Comparison of ENCODE assay signal across 8 cellular contexts in genomic region chr19:18433039-18433691, GRCh38. TPM values are rescaled to one million over a fixed set of nuclear protein-coding genes. Genes with fewer than 3 reads are reported as not detected.
DNase-seq lines count a peak whose midpoint lies in the region; ATAC-seq lines count a peak whose summit lies in the region.

No MANE protein-coding gene starts in this region.

- peaks cover 34% of the 10 kb centered on the region for H3K36me3 Mint-ChIP-seq in activated T-cell treated with anti-CD3 and anti-CD28 coated beads, Interleukin-2, amount 50 U/mL, for 24 hours (ENCODE audit: low read depth)

- DNase-seq in activated gamma-delta T cell treated with Interleukin-2 at 50 U/mL for 16 hours (peak; percentile 46), activated gamma-delta T cell (lab: John Stamatoyannopoulos, UW) (no peak), UCSD-AML1 (lab: John Stamatoyannopoulos, UW; ENCODE audit: unreplicated experiment) (no peak)
- peak; percentile 61 for DNase-seq in activated T-cell treated with anti-CD3 and anti-CD28 coated beads, Interleukin-2, amount 50 U/mL, for 24 hours

- ATAC-seq in HG03280 (IDR thresholded peaks at IDR 0.05; ENCODE audit: unreplicated experiment): no peak
- ATAC-seq in activated CD4-positive, CD25-positive, alpha-beta regulatory T cell treated with anti-CD3 and anti-CD28 coated beads, Interleukin-2, amount 50 U/mL, for 24 hours: no peak

- H3K27me3 Mint-ChIP-seq in activated T-cell treated with anti-CD3 and anti-CD28 coated beads, Interleukin-2, amount 50 U/mL, for 24 hours: no peaks in the 10 kb centered on the region

- peaks cover 5% of the 10 kb centered on the region for H3K36me3 ChIP-seq in thymus (ENCODE audit: control insufficient read depth, insufficient read depth)

- peaks cover 10% of the 10 kb centered on the region for H3K27me3 ChIP-seq in thymus (ENCODE audit: control insufficient read depth, insufficient read depth)

- no peaks in the 10 kb centered on the region for H3K9me3 Mint-ChIP-seq in activated T-cell treated with anti-CD3 and anti-CD28 coated beads, Interleukin-2, amount 50 U/mL, for 24 hours

- peak overlapping the region; percentile 49 for H3K4me3 Mint-ChIP-seq in activated T-cell treated with anti-CD3 and anti-CD28 coated beads, Interleukin-2, amount 50 U/mL, for 24 hours

- H3K9me3 ChIP-seq in iPS-18c (ENCODE audit: control insufficient read depth, insufficient read depth, low read length) (no peaks in the 10 kb centered on the region), thymus (ENCODE audit: control insufficient read depth) (no peaks in the 10 kb centered on the region)

- H3K4me1 ChIP-seq in thymus (ENCODE audit: control insufficient read depth, insufficient read depth, low read length): peaks cover 33% of the 10 kb centered on the region

- peak overlapping the region; percentile 42 for H3K27ac ChIP-seq in thymus (ENCODE audit: low read depth)

- H3K4me3 ChIP-seq in iPS-18c (ENCODE audit: insufficient read depth, low read depth, low read length): peak overlapping the region; percentile 58
- peak overlapping the region; percentile 48 for H3K4me3 ChIP-seq in thymus (ENCODE audit: low read length)

- peak overlapping the region; percentile 63 for H3K27ac Mint-ChIP-seq in activated T-cell treated with anti-CD3 and anti-CD28 coated beads, Interleukin-2, amount 50 U/mL, for 24 hours

- WGBS in thymus: 7% methylated on average over 53 of the region's 56 CpGs

- H3K4me1 Mint-ChIP-seq in activated T-cell treated with anti-CD3 and anti-CD28 coated beads, Interleukin-2, amount 50 U/mL, for 24 hours (ENCODE audit: low read depth): peaks cover 39% of the 10 kb centered on the region

RNA-seq across cellular contexts. Expression of gene ISYNA1, which starts 4.8 kb away (rescaled TPM):
- 66.1 TPM for polyA plus RNA-seq in thymus

RNA-seq across cellular contexts. Expression of gene SSBP4, which starts 14.0 kb away (rescaled TPM):
- 50.3 TPM for polyA plus RNA-seq in thymus

RNA-seq across cellular contexts. Expression of gene LRRC25, which starts 35.7 kb away (rescaled TPM):
- polyA plus RNA-seq in thymus: 6.2 TPM

RNA-seq across cellular contexts. Expression of gene GDF15, which starts 47.2 kb away (rescaled TPM):
- polyA plus RNA-seq in thymus: 2.2 TPM

Comparison
In these comparisons a context has a peak if more than half of its experiments do, and no peak if none do; other contexts are left out.
1. DNase-seq: peak in activated gamma-delta T cell treated with Interleukin-2 at 50 U/mL for 16 hours (single experiment) and activated T-cell treated with anti-CD3 and anti-CD28 coated beads, Interleukin-2, amount 50 U/mL, for 24 hours (single experiment); none in activated gamma-delta T cell (single experiment) and UCSD-AML1 (single experiment).